1 cellular context compared by ENCODE assay signal in the genomic region with DNA sequence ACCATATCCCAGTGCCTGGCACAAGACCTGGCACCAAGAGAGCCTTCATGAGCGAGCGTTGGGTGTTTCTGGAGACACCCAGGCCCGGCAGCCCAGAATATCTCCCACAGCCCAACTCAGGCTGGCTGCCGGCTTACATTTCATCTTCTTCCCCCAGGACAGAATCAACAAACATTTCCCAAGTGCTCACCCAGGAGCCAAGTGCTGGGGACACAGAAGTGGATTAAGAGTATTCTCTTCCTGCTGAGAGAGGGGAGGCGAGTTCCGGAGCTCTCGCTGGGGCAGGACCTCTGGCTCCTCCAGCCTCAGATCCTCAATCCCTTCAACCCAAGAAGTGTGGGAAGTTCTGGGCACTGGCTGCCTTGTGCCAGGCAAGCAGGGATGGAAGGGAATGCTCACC.
TF ChIP-seq lines count a peak whose summit lies in the region.

No MANE protein-coding gene starts in this region.

TF ChIP-seq in IMR-90, 13 proteins besides CTCF, POLR2A, EP300 and RAD21:
- TF ChIP-seq MXI1 (IDR thresholded peaks at IDR 0.05; ENCODE audit: borderline replicate concordance, low read depth, low read length) (no peak), CHD1 (IDR thresholded peaks at IDR 0.05; ENCODE audit: low read depth, low read length) (no peak), SMC3 (IDR thresholded peaks at IDR 0.05; ENCODE audit: low read depth, low read length) (no peak), MAZ (IDR thresholded peaks at IDR 0.05; ENCODE audit: borderline replicate concordance, low read depth, low read length) (no peak)
